18 cellular contexts compared by ENCODE assay signal in genomic region chr1:65681101-65681500, GRCh38.
A peak's percentile ranks its signal among the peaks of the same experiment; 100 is the strongest.
DNase-seq lines count a peak whose midpoint lies in the region; ATAC-seq and TF ChIP-seq lines count a peak whose summit lies in the region.
"Had no signal": no experiment of that assay in that cellular context is flagged by ENCODE, and none has a peak within 500 bp of the region (broad histone marks: within the 10 kb centered on the region; RNA-seq: fewer than 3 reads in every experiment).

No MANE protein-coding gene starts in this region.

- TF ChIP-seq CTCF in RWPE2 (IDR thresholded peaks at IDR 0.05; ENCODE audit: poor library complexity, severe bottlenecking) (no peak), epithelial cell of esophagus (IDR thresholded peaks at IDR 0.05; ENCODE audit: insufficient read depth, low read depth, low read length, missing control alignments) (no peak), endodermal cell (conservative IDR thresholded peaks at IDR 0.05) (no peak)

- H3K27ac ChIP-seq in RWPE2 (ENCODE audit: poor library complexity, severe bottlenecking) (no peak overlapping the region), endodermal cell (ENCODE audit: low read depth, low read length) (no peak overlapping the region)
- H3K27ac ChIP-seq: BLaER1, coronary artery, KMS-11, prostate gland, SJSA1 had no signal

- no peak overlapping the region for H3K9ac ChIP-seq in endodermal cell (ENCODE audit: extremely low read depth, low read length, poor library complexity, severe bottlenecking)
- H3K9ac ChIP-seq: BLaER1, KMS-11 had no signal

- H3K27me3 ChIP-seq in RWPE2 (ENCODE audit: insufficient read depth, poor library complexity, severe bottlenecking): no peaks in the 10 kb centered on the region
- H3K27me3 ChIP-seq in endodermal cell (ENCODE audit: control insufficient read depth, insufficient read depth, low read length, poor library complexity, severe bottlenecking): no peaks in the 10 kb centered on the region
- H3K27me3 ChIP-seq: BLaER1, SJSA1 had no signal

- H3K9me3 ChIP-seq in RWPE2 (ENCODE audit: severe bottlenecking) (no peaks in the 10 kb centered on the region), endodermal cell (ENCODE audit: control insufficient read depth, low read length) (peaks cover 5% of the 10 kb centered on the region)
- H3K9me3 ChIP-seq: BLaER1, prostate gland, SJSA1 had no signal

- peak; percentile 75 for ATAC-seq in RWPE2 (ENCODE audit: low read depth)
- no peak for ATAC-seq in activated T-helper 17 cell treated with anti-CD3 and anti-CD28 coated beads, Interleukin-2, amount 50 U/mL, for 72 hours (replicated peaks)
- no peak for ATAC-seq in HG03378 (IDR thresholded peaks at IDR 0.05; ENCODE audit: unreplicated experiment)
- ATAC-seq: natural killer cell treated with Interleukin-12 subunit alpha and Interleukin-12 subunit beta and Interleukin-15 and Interleukin-18, amount 100 ng/mL, for 72 hours had no signal

- peaks cover 11% of the 10 kb centered on the region for H3K4me1 Mint-ChIP-seq in endodermal cell
- no peaks in the 10 kb centered on the region for H3K4me1 Mint-ChIP-seq in activated T-helper 17 cell treated with anti-CD3 and anti-CD28 coated beads, Interleukin-2, amount 50 U/mL, for 72 hours

- no peak overlapping the region for H3K4me3 Mint-ChIP-seq in endodermal cell
- no peak overlapping the region for H3K4me3 Mint-ChIP-seq in activated T-helper 17 cell treated with anti-CD3 and anti-CD28 coated beads, Interleukin-2, amount 50 U/mL, for 72 hours
- H3K4me3 Mint-ChIP-seq: natural killer cell treated with Interleukin-12 subunit alpha and Interleukin-12 subunit beta and Interleukin-15 and Interleukin-18, amount 100 ng/mL, for 72 hours had no signal

- no peaks in the 10 kb centered on the region for H3K27me3 Mint-ChIP-seq in endodermal cell (ENCODE audit: insufficient read depth)
- H3K27me3 Mint-ChIP-seq in activated T-helper 17 cell treated with anti-CD3 and anti-CD28 coated beads, Interleukin-2, amount 50 U/mL, for 72 hours: peaks cover 21% of the 10 kb centered on the region

- no peak overlapping the region for H3K27ac Mint-ChIP-seq in endodermal cell
- H3K27ac Mint-ChIP-seq in activated T-helper 17 cell treated with anti-CD3 and anti-CD28 coated beads, Interleukin-2, amount 50 U/mL, for 72 hours: no peak overlapping the region
- H3K27ac Mint-ChIP-seq: activated T-helper 2 cell treated with anti-CD3 and anti-CD28 coated beads, Interferon-gamma antibody, Interleukin-2, Interleukin-4, amounts not matched to agents 10 μg/mL and 5 μg/mL and 100 μg/mL, durations not matched to agents 14 hours and 24 hours and 36 hours; natural killer cell treated with Interleukin-12 subunit alpha and Interleukin-12 subunit beta and Interleukin-15 and Interleukin-18, amount 100 ng/mL, for 72 hours had no signal

- peaks cover 20% of the 10 kb centered on the region for H3K9me3 Mint-ChIP-seq in endodermal cell
- H3K9me3 Mint-ChIP-seq in activated T-helper 17 cell treated with anti-CD3 and anti-CD28 coated beads, Interleukin-2, amount 50 U/mL, for 72 hours: no peaks in the 10 kb centered on the region
- H3K9me3 Mint-ChIP-seq: activated T-helper 2 cell treated with anti-CD3 and anti-CD28 coated beads, Interferon-gamma antibody, Interleukin-2, Interleukin-4, amounts not matched to agents 10 μg/mL and 5 μg/mL and 100 μg/mL, durations not matched to agents 14 hours and 24 hours and 36 hours; natural killer cell treated with Interleukin-12 subunit alpha and Interleukin-12 subunit beta and Interleukin-15 and Interleukin-18, amount 100 ng/mL, for 72 hours had no signal

- H3K36me3 ChIP-seq in RWPE2 (ENCODE audit: low read depth) (no peaks in the 10 kb centered on the region), endodermal cell (ENCODE audit: control insufficient read depth, insufficient read depth, low read length) (no peaks in the 10 kb centered on the region)
- H3K36me3 ChIP-seq: BLaER1, prostate gland, SJSA1 had no signal

- no peaks in the 10 kb centered on the region for H3K36me3 Mint-ChIP-seq in endodermal cell (ENCODE audit: low read depth)
- H3K36me3 Mint-ChIP-seq in activated T-helper 17 cell treated with anti-CD3 and anti-CD28 coated beads, Interleukin-2, amount 50 U/mL, for 72 hours (ENCODE audit: low read depth): no peaks in the 10 kb centered on the region
- H3K36me3 Mint-ChIP-seq: natural killer cell treated with Interleukin-12 subunit alpha and Interleukin-12 subunit beta and Interleukin-15 and Interleukin-18, amount 100 ng/mL, for 72 hours had no signal

- no peaks in the 10 kb centered on the region for H3K4me1 ChIP-seq in RWPE2 (ENCODE audit: insufficient read depth, poor library complexity, severe bottlenecking)
- H3K4me1 ChIP-seq in endodermal cell (ENCODE audit: control insufficient read depth, insufficient read depth, low read length): no peaks in the 10 kb centered on the region
- H3K4me1 ChIP-seq: BLaER1, prostate gland had no signal

- DNase-seq in HCEC 1CT (peak; percentile 85), RWPE2 (ENCODE audit: low spot score) (no peak), epithelial cell of esophagus (ENCODE audit: low read depth) (peak; percentile 46), skeletal muscle cell (ENCODE audit: low read depth) (peak; percentile 34), endodermal cell (no peak), NCI-H1048 (lab: John Stamatoyannopoulos, UW) (no peak)
- DNase-seq: activated CD4-positive, CD25-positive, alpha-beta regulatory T cell treated with anti-CD3 and anti-CD28 coated beads, Interleukin-2, amount 50 U/mL, for 72 hours; NCI-H1436; T-helper 9 cell had no signal

- H3K4me3 ChIP-seq in RWPE2 (ENCODE audit: severe bottlenecking) (no peak overlapping the region), epithelial cell of esophagus (ENCODE audit: low read length) (no peak overlapping the region), skeletal muscle cell (ENCODE audit: low read depth, low read length) (no peak overlapping the region), endodermal cell (ENCODE audit: low read length) (no peak overlapping the region)
- H3K4me3 ChIP-seq: BLaER1, coronary artery, prostate gland, SJSA1 had no signal

- WGBS in endodermal cell (ENCODE audit: insufficient coverage in 1 of 2, insufficient read length in 1 of 2), 2 experiments: 84 to 91% methylated on average over 5 to 6 of the region's 6 CpGs

Comparison
In these comparisons a context has a peak if more than half of its experiments do, and no peak if none do; other contexts are left out.
1. DNase-seq: peak in HCEC 1CT (single experiment), epithelial cell of esophagus (single experiment) and skeletal muscle cell (single experiment); none in RWPE2 (single experiment), endodermal cell (single experiment) and NCI-H1048 (single experiment).